ENCODE assay signal across 31 cellular contexts in the genomic region with DNA sequence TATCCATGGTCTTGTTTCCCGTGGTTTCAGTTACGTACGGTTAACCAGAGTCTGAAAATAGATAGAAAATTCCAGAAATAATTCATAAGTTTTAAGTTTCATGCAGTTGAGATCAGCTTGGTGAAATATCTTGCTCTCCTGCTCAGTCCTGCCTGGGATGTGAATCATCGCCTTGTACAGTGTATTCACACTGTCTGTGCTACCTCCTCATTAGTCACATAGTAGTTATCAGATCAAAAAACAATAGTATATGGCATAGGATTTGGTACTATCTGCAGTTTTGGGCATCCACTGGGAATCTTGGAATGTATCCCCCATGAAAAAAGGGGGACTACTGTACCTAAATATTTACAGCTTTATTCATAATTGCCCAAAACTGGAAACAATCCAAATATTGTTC. TPM values are rescaled to one million over a fixed set of nuclear protein-coding genes. Genes with fewer than 3 reads are reported as not detected.
DNase-seq lines count a peak whose midpoint lies in the region; ATAC-seq, FAIRE-seq and TF ChIP-seq lines count a peak whose summit lies in the region.
"Had no signal": no experiment of that assay in that cellular context is flagged by ENCODE, and none has a peak within 500 bp of the region (broad histone marks: within the 10 kb centered on the region; RNA-seq: fewer than 3 reads in every experiment).

No MANE protein-coding gene starts in this region.

- POLR2A ChIA-PET in IMR-90 (lab: Charles Lee; ENCODE audit: unreplicated experiment): no interaction called here

- no peak overlapping the region for H3K23ac ChIP-seq in IMR-90 (ENCODE audit: low read depth, low read length)

- no peak overlapping the region for H3K14ac ChIP-seq in IMR-90 (replicated peaks; ENCODE audit: low read depth, low read length)

- intact Hi-C loops in IMR-90 (cut with micrococcal nuclease): no loop called here
- intact Hi-C loops in mammary epithelial cell (cut with micrococcal nuclease): no loop called here

- H2AK9ac ChIP-seq in IMR-90 (replicated peaks; ENCODE audit: low read depth, low read length, poor library complexity): no peak overlapping the region

- DNase-seq in IMR-90 (peak; percentile 20), mammary epithelial cell (peak; percentile 85), foreskin keratinocyte (peak; percentile 76 to 90), small intestine (no peak), MG63 (no peak)
- no peak for DNase-seq in T-helper 2 cell treated with Interferon-gamma antibody and Interleukin-4, amounts not matched to agents 5 μg/mL and 100 μg/mL, for 36 hours (ENCODE audit: low spot score)
- no peak for DNase-seq in central memory CD4-positive, alpha-beta T cell
- DNase-seq: activated CD4-positive, alpha-beta memory T cell treated with anti-CD3 and anti-CD28 coated beads for 36 hours; activated CD4-positive, CD25-positive, alpha-beta regulatory T cell treated with anti-CD3 and anti-CD28 coated beads, Interleukin-2, amount 50 U/mL, for 72 hours; activated CD8-positive, alpha-beta memory T cell treated with anti-CD3 and anti-CD28 coated beads, Interleukin-2, amount 50 U/mL, for 4 hours; activated naive CD4-positive, alpha-beta T cell treated with anti-CD3 and anti-CD28 coated beads, Interleukin-2, amount 50 U/mL, for 16 hours; amniotic stem cell; DMS79; head of caudate nucleus; NCI-H1105; NCI-H1930; NCI-H69; Peyer's patch; right cardiac atrium; stimulated activated CD4-positive, alpha-beta T cell treated with anti-CD3 and anti-CD28 coated beads, Interleukin-4, amount 100 ng/mL, for 4 hours; substantia nigra; T-cell; upper lobe of left lung had no signal

- no peaks in the 10 kb centered on the region; the same call in 1 of the 2 replicates for H3K9me1 ChIP-seq in IMR-90 (ENCODE audit: insufficient read depth, low read length)

- H3K27ac Mint-ChIP-seq in T-helper 2 cell treated with Interferon-gamma antibody and Interleukin-4, amounts not matched to agents 5 μg/mL and 100 μg/mL, for 36 hours: no peak overlapping the region
- H3K27ac Mint-ChIP-seq: activated CD4-positive, alpha-beta memory T cell treated with anti-CD3 and anti-CD28 coated beads for 36 hours; CD14-positive monocyte; stimulated activated memory B cell treated with anti-CD40 and anti-IgM and Interleukin-4, amounts not matched to agents 10 μg/mL and 1 μg/mL and 100 μg/mL, for 72 hours; T-cell had no signal

- H2BK120ac ChIP-seq in IMR-90 (ENCODE audit: low read depth, low read length): no peak overlapping the region

- H3K4me1 Mint-ChIP-seq in T-helper 2 cell treated with Interferon-gamma antibody and Interleukin-4, amounts not matched to agents 5 μg/mL and 100 μg/mL, for 36 hours (ENCODE audit: low read depth): no peaks in the 10 kb centered on the region
- H3K4me1 Mint-ChIP-seq: CD14-positive monocyte; stimulated activated memory B cell treated with anti-CD40 and anti-IgM and Interleukin-4, amounts not matched to agents 10 μg/mL and 1 μg/mL and 100 μg/mL, for 72 hours; T-cell had no signal

- in situ Hi-C loops in IMR-90 (cut with MboI; ENCODE audit: low sequenced_read_pairs) (no loop called here), mammary epithelial cell (cut with MboI; ENCODE audit: low sequenced_read_pairs in 2 of 2) (no loop called here)

- dilution Hi-C loops in IMR-90 (cut with HindIII; ENCODE audit: low sequenced_read_pairs, unreplicated experiment): no loop called here
- dilution Hi-C loops in mammary epithelial cell (cut with HindIII; ENCODE audit: low sequenced_read_pairs): no loop called here

- no peaks in the 10 kb centered on the region for H3K36me3 Mint-ChIP-seq in T-helper 2 cell treated with Interferon-gamma antibody and Interleukin-4, amounts not matched to agents 5 μg/mL and 100 μg/mL, for 36 hours (ENCODE audit: low read depth)
- H3K36me3 Mint-ChIP-seq: activated CD4-positive, alpha-beta memory T cell treated with anti-CD3 and anti-CD28 coated beads for 36 hours; CD14-positive monocyte; stimulated activated memory B cell treated with anti-CD40 and anti-IgM and Interleukin-4, amounts not matched to agents 10 μg/mL and 1 μg/mL and 100 μg/mL, for 72 hours; T-cell had no signal

- no peak overlapping the region for H2BK20ac ChIP-seq in IMR-90 (ENCODE audit: low read depth, low read length)

- TF ChIP-seq POLR2A in IMR-90 (IDR thresholded peaks at IDR 0.05; ENCODE audit: low read depth, low read length): no peak

- no peak overlapping the region for H3K56ac ChIP-seq in IMR-90 (ENCODE audit: extremely low read depth, insufficient read depth, low read length)

- H3K79me1 ChIP-seq in IMR-90 (ENCODE audit: low read depth in 1 of 2, low read length in 2 of 2): no peaks in the 10 kb centered on the region

- H3K9ac ChIP-seq in IMR-90 (ENCODE audit: low read depth, low read length): no peak overlapping the region
- no peak overlapping the region for H3K9ac ChIP-seq in mammary epithelial cell (ENCODE audit: insufficient read depth, low read length)
- H3K9ac ChIP-seq: parathyroid adenoma had no signal

- H3K4me1 ChIP-seq in IMR-90 (ENCODE audit: control insufficient read depth, insufficient read depth, low read length) (peaks cover 2% of the 10 kb centered on the region; the same call in 1 of the 2 replicates), mammary epithelial cell (ENCODE audit: insufficient read depth, low read length) (peaks cover 11% of the 10 kb centered on the region), foreskin keratinocyte (peaks cover 14% of the 10 kb centered on the region), small intestine (ENCODE audit: control insufficient read depth in 2 of 2, insufficient read depth in 1 of 2, low read depth in 1 of 2, low read length in 1 of 2) (no peaks in the 10 kb centered on the region)
- H3K4me1 ChIP-seq: parathyroid adenoma, Peyer's patch, upper lobe of left lung had no signal

- H3K4me3 ChIP-seq in IMR-90 (ENCODE audit: insufficient read depth, low read depth, low read length) (no peak overlapping the region), mammary epithelial cell (replicated peaks in 1 of 3; ENCODE audit: insufficient read depth in 1 of 3, low read depth in 2 of 3, low read length in 3 of 3) (no peak overlapping the region), small intestine (ENCODE audit: low read depth in 1 of 2, low read length in 2 of 2) (no peak overlapping the region), MG63 (no peak overlapping the region)
- H3K4me3 ChIP-seq: cardiac muscle cell, lung, Peyer's patch, SJSA1, upper lobe of left lung had no signal

- no peak overlapping the region for H3K27ac ChIP-seq in IMR-90 (ENCODE audit: insufficient read depth, low read length)
- H3K27ac ChIP-seq in mammary epithelial cell (ENCODE audit: insufficient read depth, low read depth, low read length): no peak overlapping the region
- H3K27ac ChIP-seq in foreskin keratinocyte: peak overlapping the region; percentile 1
- no peak overlapping the region for H3K27ac ChIP-seq in small intestine (ENCODE audit: low read depth in 1 of 2, low read length in 1 of 2)
- H3K27ac ChIP-seq: cardiac muscle cell, parathyroid adenoma, Peyer's patch, SJSA1, upper lobe of left lung had no signal

- no peak overlapping the region for H3K4me2 ChIP-seq in IMR-90 (ENCODE audit: low read depth, low read length)
- peak overlapping the region; percentile 44 for H3K4me2 ChIP-seq in mammary epithelial cell (ENCODE audit: insufficient read depth, low read depth, low read length)

- H3K4ac ChIP-seq in IMR-90 (ENCODE audit: low read depth, low read length): no peak overlapping the region

- H2AFZ ChIP-seq in IMR-90 (replicated peaks; ENCODE audit: low read length, poor library complexity) (no peak overlapping the region), mammary epithelial cell (ENCODE audit: low read depth, low read length) (no peak overlapping the region)
- H2AFZ ChIP-seq: parathyroid adenoma had no signal

- H4K91ac ChIP-seq in IMR-90 (ENCODE audit: insufficient read depth, low read depth, low read length): no peak overlapping the region

- no peak overlapping the region for H2AK5ac ChIP-seq in IMR-90 (ENCODE audit: low read depth, low read length)

- peak; percentile 61 for ATAC-seq in IMR-90 (ENCODE audit: low read depth)
- ATAC-seq in foreskin keratinocyte: peak; percentile 100
- ATAC-seq: HCT116; right cardiac atrium; stimulated activated memory B cell treated with anti-CD40 and anti-IgM and Interleukin-4, amounts not matched to agents 10 μg/mL and 1 μg/mL and 100 μg/mL, for 72 hours; T-cell had no signal

- H2BK5ac ChIP-seq in IMR-90 (ENCODE audit: low read depth, low read length, poor library complexity, severe bottlenecking): no peak overlapping the region

- H3K9me3 ChIP-seq in IMR-90 (ENCODE audit: control insufficient read depth, insufficient read depth, low read length) (no peaks in the 10 kb centered on the region), mammary epithelial cell (replicated peaks; ENCODE audit: insufficient read depth, low read length) (no peaks in the 10 kb centered on the region), small intestine (ENCODE audit: control insufficient read depth, low read depth) (no peaks in the 10 kb centered on the region), MG63 (no peaks in the 10 kb centered on the region)
- H3K9me3 ChIP-seq: Peyer's patch, SJSA1, upper lobe of left lung had no signal

- no peak for TF ChIP-seq RAD21 in IMR-90 (IDR thresholded peaks at IDR 0.05; ENCODE audit: low read length)

- no CpG with 5 or more reads among the region's 4 CpGs for WGBS in IMR-90 (ENCODE audit: extremely low coverage in 2 of 2, insufficient read length in 1 of 2), 2 experiments
- 20% methylated on average over 4 of the region's 4 CpGs for WGBS in mammary epithelial cell (ENCODE audit: low coverage, missing lambda C conversion rate)
- WGBS in small intestine, 3 donors: 95 to 96% (median 95%) methylated on average over 4 of the region's 4 CpGs

- no peak overlapping the region for H3K4me3 Mint-ChIP-seq in T-helper 2 cell treated with Interferon-gamma antibody and Interleukin-4, amounts not matched to agents 5 μg/mL and 100 μg/mL, for 36 hours
- H3K4me3 Mint-ChIP-seq: activated CD4-positive, alpha-beta memory T cell treated with anti-CD3 and anti-CD28 coated beads for 36 hours; CD14-positive monocyte; stimulated activated memory B cell treated with anti-CD40 and anti-IgM and Interleukin-4, amounts not matched to agents 10 μg/mL and 1 μg/mL and 100 μg/mL, for 72 hours; T-cell had no signal

- TF ChIP-seq CTCF in IMR-90 (conservative IDR thresholded peaks at IDR 0.05; ENCODE audit: low read depth, low read length) (no peak), mammary epithelial cell (conservative IDR thresholded peaks at IDR 0.05 in 1 of 2, IDR thresholded peaks at IDR 0.05 in 1 of 2; ENCODE audit: extremely low read depth in 1 of 2, insufficient read depth in 1 of 2, low read depth in 1 of 2, low read length in 2 of 2) (no peak), foreskin keratinocyte (conservative IDR thresholded peaks at IDR 0.05) (no peak)

- H3K27me3 ChIP-seq in IMR-90 (ENCODE audit: control insufficient read depth, insufficient read depth, low read length): 0 out of 2 replicates have a peak, but pooled peaks cover 2% of the 10 kb centered on the region
- no peaks in the 10 kb centered on the region for H3K27me3 ChIP-seq in mammary epithelial cell (ENCODE audit: insufficient read depth, low read length)
- H3K27me3 ChIP-seq in foreskin keratinocyte: no peaks in the 10 kb centered on the region
- H3K27me3 ChIP-seq in small intestine (ENCODE audit: control insufficient read depth in 2 of 2, insufficient read depth in 2 of 2, low read length in 2 of 2): no peaks in the 10 kb centered on the region
- no peaks in the 10 kb centered on the region for H3K27me3 ChIP-seq in MG63
- H3K27me3 ChIP-seq: cardiac muscle cell, Peyer's patch, SJSA1, upper lobe of left lung had no signal

- no peak overlapping the region for H4K8ac ChIP-seq in IMR-90 (ENCODE audit: low read depth in 2 of 2, low read length in 2 of 2)

- no peak for FAIRE-seq in small intestine (lab: Jason Lieb, UNC)
- FAIRE-seq: TTC549 had no signal

- CTCF ChIA-PET in IMR-90 (lab: Yijun Ruan, JAX) (no interaction called here), mammary epithelial cell (lab: Charles Lee; ENCODE audit: low non-redundant PET) (no interaction called here)

- H3K27me3 Mint-ChIP-seq in T-helper 2 cell treated with Interferon-gamma antibody and Interleukin-4, amounts not matched to agents 5 μg/mL and 100 μg/mL, for 36 hours (ENCODE audit: low read depth): peaks cover 2% of the 10 kb centered on the region

- H3K36me3 ChIP-seq in IMR-90 (ENCODE audit: control insufficient read depth, insufficient read depth, low read length): no peaks in the 10 kb centered on the region
- H3K36me3 ChIP-seq in mammary epithelial cell (ENCODE audit: insufficient read depth, low read length): no peaks in the 10 kb centered on the region
- no peaks in the 10 kb centered on the region for H3K36me3 ChIP-seq in small intestine (ENCODE audit: control insufficient read depth in 2 of 2, insufficient read depth in 2 of 2, low read length in 2 of 2)
- no peaks in the 10 kb centered on the region for H3K36me3 ChIP-seq in MG63
- H3K36me3 ChIP-seq: cardiac muscle cell, Peyer's patch, SJSA1, upper lobe of left lung had no signal

- no TSS peak for BruUV-seq in IMR-90 (replicated peaks; lab: Mats Ljungman, UMichigan)
- BruUV-seq in mammary epithelial cell (replicated peaks; lab: Mats Ljungman, UMichigan): no TSS peak

- H3K9me3 Mint-ChIP-seq in T-helper 2 cell treated with Interferon-gamma antibody and Interleukin-4, amounts not matched to agents 5 μg/mL and 100 μg/mL, for 36 hours: no peaks in the 10 kb centered on the region

- no peaks in the 10 kb centered on the region for H3K79me2 ChIP-seq in mammary epithelial cell (ENCODE audit: insufficient read depth, low read length)
- H3K79me2 ChIP-seq: parathyroid adenoma had no signal

- H2BK15ac ChIP-seq in IMR-90 (ENCODE audit: low read depth, low read length): no peak overlapping the region; the same call in 2 of the 3 replicates

- no peak overlapping the region for H4K5ac ChIP-seq in IMR-90 (ENCODE audit: low read depth, low read length)

- H4K20me1 ChIP-seq in IMR-90 (ENCODE audit: insufficient read depth, low read length) (no peaks in the 10 kb centered on the region), mammary epithelial cell (ENCODE audit: insufficient read depth, low read length) (no peaks in the 10 kb centered on the region)

- H3K18ac ChIP-seq in IMR-90 (ENCODE audit: low read depth, low read length): no peak overlapping the region

RNA-seq across cellular contexts. Expression of gene MOCS1, which starts 22.7 kb away (rescaled TPM):
- 8.1 and 9.5 TPM in 2 replicates for total RNA-seq in IMR-90 (2012; rRNA removed)
- 4.8 and 5.5 TPM in 2 replicates for polyA plus RNA-seq in IMR-90 (2012; rRNA removed)
- polyA plus RNA-seq in IMR-90 (2012; cell fraction: cytosol; rRNA removed): 3.4 and 5.4 TPM in 2 replicates
- polyA plus RNA-seq in IMR-90 (2012; cell fraction: nucleus; rRNA removed; ENCODE audit: low replicate concordance): 5.7 and 6.6 TPM in 2 replicates
- 1 to 10 TPM; 5.2 to 7.1 TPM for total RNA-seq in mammary epithelial cell
- polyA plus RNA-seq in mammary epithelial cell: 4.4 TPM
- polyA minus RNA-seq in mammary epithelial cell: 13.4 TPM
- total RNA-seq in foreskin keratinocyte: 4.0 and 4.6 TPM in 2 replicates
- 3.2 and 3.8 TPM in 2 replicates for polyA plus RNA-seq in foreskin keratinocyte
- polyA plus RNA-seq in small intestine: 10 to 100 TPM; 15.4 to 29.6 (median 20.6) TPM
- total RNA-seq in MG63 (2014; rRNA removed; shearing (Covaris generic); ENCODE audit: low replicate concordance): 1.4 and 2.6 TPM in 2 replicates

Comparison
In these comparisons a context has a peak if more than half of its experiments do, and no peak if none do; other contexts are left out.
1. DNase-seq: peak in IMR-90 (single experiment), mammary epithelial cell (single experiment) and foreskin keratinocyte (2 of 2); none in small intestine (single experiment), T-helper 2 cell treated with Interferon-gamma antibody and Interleukin-4, amounts not matched to agents 5 μg/mL and 100 μg/mL, for 36 hours (single experiment), MG63 (single experiment) and central memory CD4-positive, alpha-beta T cell (single experiment).